23 cellular contexts compared by ENCODE assay signal in the genomic region with DNA sequence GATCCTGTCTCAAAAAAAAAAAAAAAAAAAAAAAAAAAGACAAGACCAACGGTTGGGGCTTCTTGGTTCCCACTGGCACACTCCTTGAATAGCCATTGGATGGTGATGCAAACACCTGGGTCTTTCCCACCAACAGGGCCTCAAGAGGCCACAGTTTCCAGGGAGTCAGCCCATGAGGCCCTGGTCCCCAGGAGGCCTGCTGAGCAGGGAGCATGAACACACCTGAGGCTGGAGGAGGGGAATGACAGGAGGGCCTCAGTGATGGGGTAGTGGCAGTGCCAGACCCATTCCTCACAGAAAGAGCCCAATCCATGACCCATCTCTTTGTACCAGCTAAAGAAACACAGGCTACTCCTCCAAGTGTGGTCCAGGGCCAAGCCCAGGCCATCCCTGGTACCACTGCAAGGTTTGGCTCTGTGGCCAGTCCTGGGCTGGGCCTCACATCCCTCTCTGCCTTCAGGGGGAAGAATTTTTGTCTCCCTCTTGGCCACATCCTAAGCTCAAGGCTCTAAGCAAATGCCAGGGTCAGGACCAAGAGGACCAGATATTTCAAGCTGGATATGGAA. TPM values are rescaled to one million over a fixed set of nuclear protein-coding genes. Genes with fewer than 3 reads are reported as not detected.
A peak's percentile ranks its signal among the peaks of the same experiment; 100 is the strongest.
DNase-seq lines count a peak whose midpoint lies in the region; ATAC-seq and TF ChIP-seq lines count a peak whose summit lies in the region.
"Had no signal": no experiment of that assay in that cellular context is flagged by ENCODE, and none has a peak within 500 bp of the region (broad histone marks: within the 10 kb centered on the region; RNA-seq: fewer than 3 reads in every experiment).

No MANE protein-coding gene starts in this region.

- H3K4me1 Mint-ChIP-seq in activated CD8-positive, alpha-beta T cell treated with anti-CD3 and anti-CD28 coated beads for 36 hours (ENCODE audit: low read depth) = peaks cover 12% of the 10 kb centered on the region

- POLR2A ChIA-PET in activated CD8-positive, alpha-beta T cell treated with anti-CD3 and anti-CD28 coated beads for 36 hours (lab: Charles Lee) = interaction anchor here (0.8 kb wide), 1 partner anchor 13 kb away, joined by 5 read pairs; no protein-coding TSS in a partner anchor

- intact Hi-C loops in lower lobe of right lung (cut with DNase I) = no loop called here
- intact Hi-C loops in activated CD8-positive, alpha-beta T cell treated with anti-CD3 and anti-CD28 coated beads for 36 hours (cut with micrococcal nuclease) = no loop called here

- peaks cover 52% of the 10 kb centered on the region for H3K36me3 ChIP-seq in lower lobe of right lung
- peaks cover 32% of the 10 kb centered on the region for H3K36me3 ChIP-seq in suprapubic skin

- H3K36me3 Mint-ChIP-seq in activated CD8-positive, alpha-beta T cell treated with anti-CD3 and anti-CD28 coated beads for 36 hours (ENCODE audit: low read depth) = no peaks in the 10 kb centered on the region

- CTCF ChIA-PET in activated CD8-positive, alpha-beta T cell treated with anti-CD3 and anti-CD28 coated beads for 36 hours (lab: Charles Lee) = no interaction called here

- H3K27me3 Mint-ChIP-seq in activated CD8-positive, alpha-beta T cell treated with anti-CD3 and anti-CD28 coated beads for 36 hours = no peaks in the 10 kb centered on the region
- H3K27me3 Mint-ChIP-seq: memory B cell had no signal

- peak; percentile 6 for DNase-seq in activated CD4-positive, CD25-positive, alpha-beta regulatory T cell treated with anti-CD3 and anti-CD28 coated beads, Interleukin-2, amount 50 U/mL, for 72 hours
- DNase-seq in caudate nucleus (lab: John Stamatoyannopoulos, UW) (no peak), lower lobe of right lung (peak; percentile 19), suprapubic skin (ENCODE audit: low spot score in 2 of 2) (peak; percentile 38 to 65), OCI-M1 (lab: John Stamatoyannopoulos, UW) (no peak), NCI-H510A treated with DMSO at 0.1 percent for 48 hours (lab: John Stamatoyannopoulos, UW) (no peak)
- DNase-seq in activated CD8-positive, alpha-beta T cell treated with anti-CD3 and anti-CD28 coated beads for 36 hours = no peak
- DNase-seq: activated naive CD4-positive, alpha-beta T cell; amygdala; HFFc6; NCI-H1092 treated with DMSO at 0.1 percent for 48 hours; NCI-H1930; NCI-H2227 treated with DMSO at 0.1 percent for 48 hours; NCI-H82; nucleus accumbens; stimulated activated CD4-positive, alpha-beta T cell treated with anti-CD3 and anti-CD28 coated beads, Interleukin-2, amount 100 ng/mL, for 48 hours; stimulated activated naive CD4-positive, alpha-beta T cell; T1000; thyroid gland had no signal

- TF ChIP-seq POLR2A in suprapubic skin (IDR thresholded peaks at IDR 0.05) = no peak

- no peaks in the 10 kb centered on the region for H3K9me3 Mint-ChIP-seq in activated CD8-positive, alpha-beta T cell treated with anti-CD3 and anti-CD28 coated beads for 36 hours
- H3K9me3 Mint-ChIP-seq: CD8-positive, alpha-beta T cell; HFFc6; memory B cell had no signal

- no peak overlapping the region for H3K27ac Mint-ChIP-seq in activated CD8-positive, alpha-beta T cell treated with anti-CD3 and anti-CD28 coated beads for 36 hours
- H3K27ac Mint-ChIP-seq: CD8-positive, alpha-beta T cell; HFFc6; memory B cell had no signal

- TF ChIP-seq CTCF in lower lobe of right lung (IDR thresholded peaks at IDR 0.05) (no peak), suprapubic skin (IDR thresholded peaks at IDR 0.05) (no peak)
- TF ChIP-seq CTCF in activated CD8-positive, alpha-beta T cell treated with anti-CD3 and anti-CD28 coated beads for 36 hours (IDR thresholded peaks at IDR 0.05) = no peak

- no peak overlapping the region for H3K4me3 Mint-ChIP-seq in activated CD8-positive, alpha-beta T cell treated with anti-CD3 and anti-CD28 coated beads for 36 hours
- H3K4me3 Mint-ChIP-seq: CD8-positive, alpha-beta T cell; HFFc6; memory B cell had no signal

- H3K4me1 ChIP-seq in lower lobe of right lung (peaks cover 16% of the 10 kb centered on the region), suprapubic skin (peaks cover 28% of the 10 kb centered on the region)

- WGBS in suprapubic skin = 53% methylated on average over 1 of the region's 1 CpG

- no peak for TF ChIP-seq EP300 in suprapubic skin (IDR thresholded peaks at IDR 0.05)

- H3K9me3 ChIP-seq in lower lobe of right lung = no peaks in the 10 kb centered on the region
- H3K9me3 ChIP-seq in suprapubic skin = no peaks in the 10 kb centered on the region
- H3K9me3 ChIP-seq: thyroid gland had no signal

- H3K27me3 ChIP-seq in lower lobe of right lung (ENCODE audit: low read depth) = no peaks in the 10 kb centered on the region
- no peaks in the 10 kb centered on the region for H3K27me3 ChIP-seq in suprapubic skin
- H3K27me3 ChIP-seq: thyroid gland had no signal

- H3K27ac ChIP-seq in caudate nucleus (ENCODE audit: low read depth, low read length) (peak overlapping the region; percentile 88), lower lobe of right lung (peak overlapping the region; percentile 31), suprapubic skin (no peak overlapping the region)
- H3K27ac ChIP-seq: 22Rv1 had no signal

- ATAC-seq in activated CD4-positive, CD25-positive, alpha-beta regulatory T cell treated with anti-CD3 and anti-CD28 coated beads, Interleukin-2, amount 50 U/mL, for 24 hours = no peak
- no peak for ATAC-seq in lower lobe of right lung
- ATAC-seq in activated CD8-positive, alpha-beta T cell treated with anti-CD3 and anti-CD28 coated beads for 36 hours = no peak
- ATAC-seq: CD8-positive, alpha-beta T cell had no signal

- H3K4me3 ChIP-seq in lower lobe of right lung = no peak overlapping the region
- H3K4me3 ChIP-seq in suprapubic skin = no peak overlapping the region
- H3K4me3 ChIP-seq: thyroid gland had no signal

RNA-seq across cellular contexts. Expression of a gene that starts 13.9 kb away (rescaled TPM):
- total RNA-seq in lower lobe of right lung = 58.1 TPM
- total RNA-seq in suprapubic skin = 10 to 100 TPM; 27.8 to 66.2 (median 51.0) TPM
- 10 to 100 TPM in 1 of 2 experiments, 1 to 10 TPM in 1; 9.4 to 11.0 TPM for total RNA-seq in activated CD8-positive, alpha-beta T cell treated with anti-CD3 and anti-CD28 coated beads for 36 hours

RNA-seq across cellular contexts. Expression of a gene that starts 25.5 kb away (rescaled TPM):
- 77.5 TPM for total RNA-seq in lower lobe of right lung
- 100 to 1,000 TPM in 3 of 4 donors, 10 to 100 TPM in 1; 34.7 to 215 (median 205) TPM for total RNA-seq in suprapubic skin
- under 1 TPM; 0.51 to 0.65 TPM for total RNA-seq in activated CD8-positive, alpha-beta T cell treated with anti-CD3 and anti-CD28 coated beads for 36 hours
- total RNA-seq: HFFc6 had no signal

Comparison
In these comparisons a context has a peak if more than half of its experiments do, and no peak if none do; other contexts are left out.
1. DNase-seq: peak in activated CD4-positive, CD25-positive, alpha-beta regulatory T cell treated with anti-CD3 and anti-CD28 coated beads, Interleukin-2, amount 50 U/mL, for 72 hours (single experiment), lower lobe of right lung (single experiment) and suprapubic skin (2 of 2); none in caudate nucleus (0 of 61), OCI-M1 (single experiment), activated CD8-positive, alpha-beta T cell treated with anti-CD3 and anti-CD28 coated beads for 36 hours (single experiment) and NCI-H510A treated with DMSO at 0.1 percent for 48 hours (single experiment).
2. RNA of a gene that starts 25.5 kb away (total RNA-seq): 34.7 to 215 TPM in suprapubic skin and 77.5 TPM in lower lobe of right lung (single experiment); 0.51 to 0.65 TPM in activated CD8-positive, alpha-beta T cell treated with anti-CD3 and anti-CD28 coated beads for 36 hours; every median in the first group is over 10 times any median in the second.